In the genomic region with DNA sequence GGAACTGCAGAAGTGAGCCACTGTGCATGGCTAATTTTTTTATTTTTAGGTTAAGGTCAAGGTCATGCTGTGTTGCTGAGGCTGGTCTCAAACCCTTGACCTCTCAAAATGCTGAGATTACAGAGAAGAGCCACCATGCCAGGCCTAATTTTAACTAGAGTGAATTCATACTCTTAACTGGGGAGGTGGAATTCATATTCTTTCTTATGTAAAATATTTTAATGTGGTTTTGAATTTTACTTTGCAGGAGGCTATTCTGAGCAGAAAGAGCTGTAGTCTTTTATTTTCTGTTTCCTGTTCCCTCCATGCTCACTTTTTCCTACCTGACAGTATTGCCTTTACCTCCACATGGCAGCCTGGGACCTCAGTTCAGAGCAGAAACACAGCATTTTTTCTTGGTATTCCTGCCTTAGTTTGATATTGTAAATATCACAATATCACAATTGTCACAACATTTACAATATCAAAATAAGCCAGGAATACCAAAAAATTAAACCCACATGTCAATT, we compare ENCODE assay signal across 19 cellular contexts.
"Had no signal": no experiment of that assay in that cellular context is flagged by ENCODE, and none has a peak within 500 bp of the region (broad histone marks: within the 10 kb centered on the region; RNA-seq: fewer than 3 reads in every experiment).

No MANE protein-coding gene starts in this region.

- H3K27me3 Mint-ChIP-seq: type B pancreatic cell had no signal

- H3K4me1 ChIP-seq: psoas muscle, right lobe of liver, suprapubic skin had no signal

- H3K36me3 ChIP-seq: esophagus squamous epithelium, neutrophil, right lobe of liver, suprapubic skin, thyroid gland had no signal

- H3K27me3 ChIP-seq: esophagus squamous epithelium, neutrophil, right lobe of liver, suprapubic skin, thyroid gland had no signal

- H3K36me3 Mint-ChIP-seq: naive thymus-derived CD4-positive, alpha-beta T cell; stimulated activated effector memory CD8-positive, alpha-beta T cell treated with anti-CD3 and anti-CD28 coated beads, Interleukin-12 subunit alpha, Interleukin-12 subunit beta, amount 100 ng/mL, for 72 hours; type B pancreatic cell had no signal

- H3K4me3 ChIP-seq: esophagus squamous epithelium, psoas muscle, right lobe of liver, suprapubic skin, thyroid gland had no signal

- H3K4me3 Mint-ChIP-seq: effector memory CD8-positive, alpha-beta T cell; naive thymus-derived CD4-positive, alpha-beta T cell; nephron progenitor cell; stimulated activated effector memory CD8-positive, alpha-beta T cell treated with anti-CD3 and anti-CD28 coated beads, Interleukin-12 subunit alpha, Interleukin-12 subunit beta, amount 100 ng/mL, for 72 hours; type B pancreatic cell had no signal

- H3K27ac Mint-ChIP-seq: effector memory CD8-positive, alpha-beta T cell; naive thymus-derived CD4-positive, alpha-beta T cell; nephron progenitor cell; stimulated activated effector memory CD8-positive, alpha-beta T cell treated with anti-CD3 and anti-CD28 coated beads, Interleukin-12 subunit alpha, Interleukin-12 subunit beta, amount 100 ng/mL, for 72 hours; type B pancreatic cell had no signal

- ATAC-seq: effector memory CD8-positive, alpha-beta T cell; naive thymus-derived CD4-positive, alpha-beta T cell; psoas muscle; right lobe of liver; stimulated activated effector memory CD8-positive, alpha-beta T cell treated with anti-CD3 and anti-CD28 coated beads, Interleukin-12 subunit alpha, Interleukin-12 subunit beta, amount 100 ng/mL, for 72 hours; stimulated activated naive CD8-positive, alpha-beta T cell treated with anti-CD3 and anti-CD28 coated beads, Interleukin-15, Interleukin-2, amounts not matched to agents 100 U/mL and 50 U/mL, for 24 hours had no signal

- DNase-seq: effector memory CD8-positive, alpha-beta T cell; esophagus squamous epithelium; foreskin fibroblast; kidney glomerular epithelial cell; naive thymus-derived CD4-positive, alpha-beta T cell; nephron progenitor cell; psoas muscle; retina; right lobe of liver; stimulated activated CD4-positive, alpha-beta T cell treated with anti-CD3 and anti-CD28 coated beads, Interleukin-4, amount 100 ng/mL, for 1 hour; stimulated activated CD8-positive, alpha-beta memory T cell treated with anti-CD3 and anti-CD28 coated beads, Interleukin-4, amount 100 ng/mL, for 48 hours; stimulated activated naive CD8-positive, alpha-beta T cell treated with anti-CD3 and anti-CD28 coated beads, Interleukin-15, Interleukin-2, amounts not matched to agents 100 U/mL and 50 U/mL, for 24 hours; thyroid gland had no signal

- H3K4me1 Mint-ChIP-seq: naive thymus-derived CD4-positive, alpha-beta T cell; stimulated activated effector memory CD8-positive, alpha-beta T cell treated with anti-CD3 and anti-CD28 coated beads, Interleukin-12 subunit alpha, Interleukin-12 subunit beta, amount 100 ng/mL, for 72 hours had no signal

- H3K27ac ChIP-seq: esophagus squamous epithelium, neutrophil, psoas muscle, right lobe of liver, suprapubic skin, thyroid gland had no signal

- FAIRE-seq: islet of Langerhans, urothelium cell line had no signal

- H3K9me3 Mint-ChIP-seq: effector memory CD8-positive, alpha-beta T cell; naive thymus-derived CD4-positive, alpha-beta T cell; nephron progenitor cell; stimulated activated effector memory CD8-positive, alpha-beta T cell treated with anti-CD3 and anti-CD28 coated beads, Interleukin-12 subunit alpha, Interleukin-12 subunit beta, amount 100 ng/mL, for 72 hours; type B pancreatic cell had no signal

- H3K9me3 ChIP-seq: esophagus squamous epithelium, neutrophil, psoas muscle, right lobe of liver, suprapubic skin, thyroid gland had no signal
